1 cellular context compared by ENCODE assay signal in genomic region chr20:13200767-13201500, GRCh38.
TF ChIP-seq lines count a peak whose summit lies in the region.

No MANE protein-coding gene starts in this region.

TF ChIP-seq in HEK293, 187 proteins besides CTCF, POLR2A, EP300 and RAD21 (continued from another document):
- peak; percentile 43; the same call in 1 of the 2 replicates for TF ChIP-seq GLIS1 (tag by site-specific recombination; IDR thresholded peaks at IDR 0.05)
- no peak for TF ChIP-seq ZNF37A (tag by site-specific recombination; IDR thresholded peaks at IDR 0.05)
- TF ChIP-seq WT1 (tag by site-specific recombination; IDR thresholded peaks at IDR 0.05), result peak; percentile 92
- no peak for TF ChIP-seq ZNF473 (tag by site-specific recombination; IDR thresholded peaks at IDR 0.05)
- no peak for TF ChIP-seq KLF17 (tag by site-specific recombination; IDR thresholded peaks at IDR 0.05)
- TF ChIP-seq ZBTB26 (tag by site-specific recombination; optimal IDR thresholded peaks at IDR 0.05), result no peak
- TF ChIP-seq GLIS2 (tag by site-specific recombination; IDR thresholded peaks at IDR 0.05), result no peak
- 0 out of 2 replicates have a peak, but pooled peaks have one; percentile 16 for TF ChIP-seq SP7 (tag by site-specific recombination; IDR thresholded peaks at IDR 0.05)
- 0 out of 2 replicates have a peak, but pooled peaks have one; percentile 22 for TF ChIP-seq ZBTB6 (tag by site-specific recombination; IDR thresholded peaks at IDR 0.05)
- TF ChIP-seq PRDM4 (tag by site-specific recombination; IDR thresholded peaks at IDR 0.05), result peak; percentile 42
- no peak for TF ChIP-seq ZNF707 (tag by site-specific recombination; IDR thresholded peaks at IDR 0.05)
- 0 out of 2 replicates have a peak, but pooled peaks have one; percentile 33 for TF ChIP-seq BCL11A (tag by site-specific recombination; IDR thresholded peaks at IDR 0.05; ENCODE audit: low read depth)
- peak; percentile 71; the same call in 1 of the 2 replicates for TF ChIP-seq ZBTB44 (tag by site-specific recombination; IDR thresholded peaks at IDR 0.05)
- TF ChIP-seq ZNF132 (tag by site-specific recombination; IDR thresholded peaks at IDR 0.05; ENCODE audit: borderline replicate concordance), result no peak
- TF ChIP-seq ZNF776 (tag by site-specific recombination; IDR thresholded peaks at IDR 0.05; ENCODE audit: borderline replicate concordance), result no peak
- peak; percentile 71 for TF ChIP-seq PRDM6 (tag by site-specific recombination; IDR thresholded peaks at IDR 0.05)
- TF ChIP-seq FEZF1 (tag by site-specific recombination; IDR thresholded peaks at IDR 0.05), result peak; percentile 60
